ENCODE assay signal across 23 cellular contexts in the genomic region with DNA sequence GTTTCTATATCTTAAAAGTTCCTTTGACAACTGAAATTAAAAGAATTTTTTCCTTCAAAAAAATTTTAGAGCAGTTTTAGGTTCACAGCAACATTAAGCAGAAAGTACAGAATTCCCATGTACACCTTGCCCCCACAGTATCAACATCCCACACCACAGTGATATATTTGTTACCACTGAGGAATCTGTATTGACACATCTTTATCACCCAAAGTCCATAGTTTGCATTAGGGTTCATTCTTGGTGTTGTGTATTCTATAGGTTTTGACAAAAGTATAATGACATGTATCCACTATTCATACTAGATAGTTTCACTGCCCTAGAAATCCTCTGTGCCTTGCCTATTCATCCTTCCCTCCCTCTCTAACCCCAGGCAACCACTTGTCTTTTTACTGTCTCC. TPM values are rescaled to one million over a fixed set of nuclear protein-coding genes. Genes with fewer than 3 reads are reported as not detected.
DNase-seq lines count a peak whose midpoint lies in the region; ATAC-seq, FAIRE-seq and TF ChIP-seq lines count a peak whose summit lies in the region.
"Had no signal": no experiment of that assay in that cellular context is flagged by ENCODE, and none has a peak within 500 bp of the region (broad histone marks: within the 10 kb centered on the region; RNA-seq: fewer than 3 reads in every experiment).

No MANE protein-coding gene starts in this region.

- peak overlapping the region; percentile 74 for H3K27ac ChIP-seq in HepG2 (ENCODE audit: extremely low read length, insufficient read depth, low read length)
- H3K27ac ChIP-seq in right lobe of liver, result peak overlapping the region in 1 of 3 donors; percentile 28
- H3K27ac ChIP-seq in hepatocyte, result peak overlapping the region; percentile 89
- H3K27ac ChIP-seq in stomach, result peak overlapping the region in 4 of 5 donors; percentile 5 to 79 (median 69)

- no peaks in the 10 kb centered on the region for H3K27me3 ChIP-seq in HepG2 (ENCODE audit: control insufficient read depth in 1 of 2, insufficient read depth in 2 of 2, low read length in 2 of 2)
- H3K27me3 ChIP-seq in right lobe of liver, result no peaks in the 10 kb centered on the region
- no peaks in the 10 kb centered on the region for H3K27me3 ChIP-seq in hepatocyte
- H3K27me3 ChIP-seq in stomach, result no peaks in the 10 kb centered on the region

- H3K36me3 ChIP-seq in HepG2 (replicated peaks in 1 of 2; ENCODE audit: control insufficient read depth in 1 of 2, insufficient read depth in 2 of 2, low read length in 2 of 2) (no peaks in the 10 kb centered on the region), right lobe of liver (no peaks in the 10 kb centered on the region), hepatocyte (replicated peaks; ENCODE audit: insufficient read depth, low read depth) (no peaks in the 10 kb centered on the region), stomach (no peaks in the 10 kb centered on the region)

- H3K9me3 ChIP-seq in HepG2 (ENCODE audit: low read length) (no peaks in the 10 kb centered on the region), right lobe of liver (no peaks in the 10 kb centered on the region), hepatocyte (ENCODE audit: low read depth) (no peaks in the 10 kb centered on the region), stomach (no peaks in the 10 kb centered on the region)

- ATAC-seq in HepG2 (peak; percentile 86), right lobe of liver (no peak), HG02678 (IDR thresholded peaks at IDR 0.05; ENCODE audit: unreplicated experiment) (no peak)
- ATAC-seq: activated T-cell treated with anti-CD3 and anti-CD28 coated beads, Interleukin-2, amount 50 U/mL, for 72 hours; stimulated activated memory B cell treated with anti-CD40 and anti-IgM and Interleukin-4, amounts not matched to agents 10 μg/mL and 1 μg/mL and 100 μg/mL, for 72 hours had no signal

- H4K20me1 ChIP-seq in HepG2 (ENCODE audit: insufficient read depth, low read length) (no peaks in the 10 kb centered on the region), hepatocyte (ENCODE audit: insufficient read depth, poor library complexity, severe bottlenecking) (no peaks in the 10 kb centered on the region)

- peak overlapping the region; percentile 28 for H3K4me2 ChIP-seq in HepG2 (ENCODE audit: low read depth, low read length)
- no peak overlapping the region for H3K4me2 ChIP-seq in hepatocyte

- H3K9me2 ChIP-seq in hepatocyte (replicated peaks; ENCODE audit: insufficient read depth), result no peaks in the 10 kb centered on the region

- H3K79me2 ChIP-seq in HepG2 (ENCODE audit: insufficient read depth, low read length) (peaks cover 79% of the 10 kb centered on the region), hepatocyte (peaks cover 63% of the 10 kb centered on the region)

- CTCF ChIA-PET in HepG2 (lab: Yijun Ruan, JAX; ENCODE audit: low intra/inter-chr PET ratio, low total read pairs), result no interaction called here

- TF ChIP-seq EP300 in HepG2 (IDR thresholded peaks at IDR 0.05; ENCODE audit: low read depth in 2 of 2, low read length in 2 of 2) (peak; percentile 59 to 87; a peak in 2 of 4 replicates), HepG2 (CRISPR knock-in tag; IDR thresholded peaks at IDR 0.05; ENCODE audit: borderline replicate concordance) (no peak; the same call in 1 of the 2 replicates), stomach (IDR thresholded peaks at IDR 0.05) (no peak)

- H3K4me1 ChIP-seq in HepG2 (ENCODE audit: insufficient read depth, low read length) (peaks cover 95% of the 10 kb centered on the region), right lobe of liver (peaks cover 0 to 70% (median 18%) of the 10 kb centered on the region in 4 donors), hepatocyte (ENCODE audit: insufficient read depth) (peaks cover 21% of the 10 kb centered on the region), stomach (peaks cover 50 to 82% (median 67%) of the 10 kb centered on the region in 4 donors)

- POLR2A ChIA-PET in HepG2 (lab: Yijun Ruan, JAX), result interaction anchor here (1.5 kb wide), 1 partner anchor 30 kb away, joined by 5 read pairs; no protein-coding TSS in a partner anchor

- peak; percentile 84 for DNase-seq in HepG2 (ENCODE audit: low spot score)
- no peak for DNase-seq in right lobe of liver
- DNase-seq in hepatocyte (ENCODE audit: low spot score), result no peak
- DNase-seq in stomach, result no peak
- DNase-seq in NCI-H510A (lab: John Stamatoyannopoulos, UW), result no peak
- no peak for DNase-seq in COLO668 (lab: John Stamatoyannopoulos, UW; ENCODE audit: unreplicated experiment)
- no peak for DNase-seq in stimulated activated CD4-positive, alpha-beta T cell treated with anti-CD3 and anti-CD28 coated beads, Interleukin-15, amount 100 ng/mL, for 24 hours
- DNase-seq: activated CD4-positive, alpha-beta T cell treated with anti-CD3 and anti-CD28 coated beads for 4 hours; activated naive CD4-positive, alpha-beta T cell treated with anti-CD3 and anti-CD28 coated beads, Interleukin-2, amount 50 U/mL, for 16 hours; activated T-cell treated with anti-CD3 and anti-CD28 coated beads, Interleukin-2, amount 50 U/mL, for 72 hours; C1 segment of cervical spinal cord; IMR-90; left colon; NCI-H1105; NCI-H2081; NCI-H345; nephron progenitor cell; OCI-M1; SHP77; small intestine; T-cell had no signal

- BruUV-seq in HepG2 (replicated peaks; lab: Mats Ljungman, UMichigan), result no TSS peak

- in situ Hi-C loops in HepG2 (cut with HindIII; ENCODE audit: extremely low pct_ligation_motif_present, low pct_unique_long_range_greater_than_20kb), result no loop called here

- peak overlapping the region; percentile 50; the same call in 1 of the 2 replicates for H3K9ac ChIP-seq in HepG2 (ENCODE audit: insufficient read depth, low read depth, low read length)

- TF ChIP-seq CTCF in HepG2 (CRISPR knock-in tag; IDR thresholded peaks at IDR 0.05) (no peak), right lobe of liver (IDR thresholded peaks at IDR 0.05) (no peak), hepatocyte (IDR thresholded peaks at IDR 0.05; ENCODE audit: poor library complexity) (no peak), stomach (IDR thresholded peaks at IDR 0.05) (no peak)

- H3K4me3 ChIP-seq in HepG2 (replicated peaks in 1 of 3; ENCODE audit: insufficient read depth in 1 of 3, low read depth in 2 of 3, low read length in 3 of 3) (no peak overlapping the region; a peak in 1 of 6 replicates), right lobe of liver (no peak overlapping the region), hepatocyte (no peak overlapping the region), stomach (no peak overlapping the region)

- TF ChIP-seq RAD21 in HepG2 (CRISPR knock-in tag; IDR thresholded peaks at IDR 0.05), result no peak

- no peak overlapping the region for H2AFZ ChIP-seq in HepG2 (ENCODE audit: low read length)
- H2AFZ ChIP-seq in hepatocyte, result no peak overlapping the region

- intact Hi-C loops in HepG2 (cut with micrococcal nuclease; ENCODE audit: unreplicated experiment) (loop anchor here (2.0 kb wide), 3 partner anchors 14 to 44 kb away; partner anchors contain the start of gene FNIP2), right lobe of liver (cut with DNase I) (no loop called here), stomach (cut with DNase I; ENCODE audit: low total_unique reads) (no loop called here)

- FAIRE-seq in HepG2 (lab: Jason Lieb, UNC), result no peak
- FAIRE-seq: small intestine had no signal

- TF ChIP-seq POLR2A in HepG2 (IDR thresholded peaks at IDR 0.05; ENCODE audit: insufficient read depth in 1 of 2, low read depth in 2 of 2, low read length in 2 of 2) (no peak), right lobe of liver (IDR thresholded peaks at IDR 0.05) (no peak), stomach (IDR thresholded peaks at IDR 0.05) (no peak)

TF ChIP-seq in HepG2, 621 proteins besides CTCF, POLR2A, EP300 and RAD21 (continues in another document):
- TF ChIP-seq NCOR1 (IDR thresholded peaks at IDR 0.05; ENCODE audit: borderline replicate concordance, low read length) (peak; percentile 76; the same call in 1 of the 2 replicates), ZNF296 (CRISPR knock-in tag; conservative IDR thresholded peaks at IDR 0.05) (no peak), TBX3 (IDR thresholded peaks at IDR 0.05; ENCODE audit: borderline replicate concordance) (peak; percentile 48; the same call in 1 of the 2 replicates), ZSCAN12 (CRISPR knock-in tag; IDR thresholded peaks at IDR 0.05) (no peak), ZBTB7A (CRISPR knock-in tag; IDR thresholded peaks at IDR 0.05) (no peak), FOXA1 (IDR thresholded peaks at IDR 0.05) (0 out of 2 replicates have a peak, but pooled peaks have one; percentile 55), FOXA1 (CRISPR knock-in tag; IDR thresholded peaks at IDR 0.05) (peak; percentile 78), POGZ (CRISPR knock-in tag; IDR thresholded peaks at IDR 0.05) (0 out of 2 replicates have a peak, but pooled peaks have one; percentile 12), MIXL1 (CRISPR knock-in tag; IDR thresholded peaks at IDR 0.05) (peak; percentile 53; the same call in 1 of the 2 replicates)

RNA-seq across cellular contexts. Expression of gene FNIP2, which starts 43.7 kb away (rescaled TPM):
- total RNA-seq in HepG2 (2016; rRNA removed; fragmentation: Illumina TruSeq; extraction: Trizol) (15.5 and 21.8 TPM in 2 replicates), right lobe of liver (10 to 100 TPM; 34.2 to 67.4 (median 37.8) TPM), hepatocyte (53.2 and 61.0 TPM in 2 replicates), stomach (100 to 1,000 TPM in 1 of 5 donors, 10 to 100 TPM in 4; 28.7 to 109 (median 38.8) TPM)
- total RNA-seq in HepG2 (2016; cell fraction: cytosol; rRNA removed; fragmentation: Illumina TruSeq; extraction: Trizol; ENCODE audit: low read depth), result 3.0 and 4.9 TPM in 2 replicates
- total RNA-seq in HepG2 (2016; cell fraction: insoluble cytoplasmic fraction; rRNA removed; fragmentation: Illumina TruSeq; extraction: Trizol), result 14.7 and 18.4 TPM in 2 replicates
- 10.4 and 11.2 TPM in 2 replicates for total RNA-seq in HepG2 (2016; cell fraction: membrane; rRNA removed; fragmentation: Illumina TruSeq; extraction: Trizol)
- total RNA-seq in HepG2 (2016; cell fraction: nucleus; rRNA removed; fragmentation: Illumina TruSeq; extraction: Trizol), result 22.6 and 22.8 TPM in 2 replicates
- polyA plus RNA-seq in HepG2 (2011; rRNA removed) (21.0 and 24.0 TPM in 2 replicates), hepatocyte (20.8 and 23.4 TPM in 2 replicates), stomach (10 to 100 TPM in 1 of 3 donors, 1 to 10 TPM in 2; 4.8 to 15.7 (median 6.8) TPM)
- 15.3 and 25.0 TPM in 2 replicates for polyA plus RNA-seq in HepG2 (2011; cell fraction: cytosol; rRNA removed)
- 13.4 and 17.1 TPM in 2 replicates for polyA plus RNA-seq in HepG2 (2011; cell fraction: nucleus; rRNA removed)
- polyA plus RNA-seq in HepG2 (2012), result 38.7 and 42.8 TPM in 2 replicates
- 0.37 and 0.41 TPM in 2 replicates for polyA plus RNA-seq in HepG2 (2016; cell fraction: cytosol; fragmentation: Illumina TruSeq; extraction: Trizol; ENCODE audit: low read depth)
- 12.9 and 13.3 TPM in 2 replicates for polyA plus RNA-seq in HepG2 (2016; cell fraction: insoluble cytoplasmic fraction; fragmentation: Illumina TruSeq; extraction: Trizol; ENCODE audit: low read depth)
- 2.1 TPM in 2 replicates for polyA plus RNA-seq in HepG2 (2016; cell fraction: membrane; fragmentation: Illumina TruSeq; extraction: Trizol; ENCODE audit: low read depth)
- polyA plus RNA-seq in HepG2 (2016; cell fraction: nucleus; fragmentation: Illumina TruSeq; extraction: Trizol; ENCODE audit: insufficient read depth, low read depth), result 11.3 and 12.9 TPM in 2 replicates
- polyA minus RNA-seq in HepG2 (2011; rRNA and poly(A)+ RNA removed; ENCODE audit: low replicate concordance), result 1.8 and 45.2 TPM in 2 replicates
- polyA minus RNA-seq in HepG2 (2011; cell fraction: cytosol; rRNA and poly(A)+ RNA removed), result 33.4 and 50.0 TPM in 2 replicates
- polyA minus RNA-seq in HepG2 (2011; cell fraction: nucleus; rRNA and poly(A)+ RNA removed), result 74.3 and 82.9 TPM in 2 replicates
